Comparison of ENCODE assay signal across 21 cellular contexts in genomic region chr20:46282669-46283068, GRCh38. TPM values are rescaled to one million over a fixed set of nuclear protein-coding genes. Genes with fewer than 3 reads are reported as not detected.
DNase-seq lines count a peak whose midpoint lies in the region; ATAC-seq, FAIRE-seq and TF ChIP-seq lines count a peak whose summit lies in the region.
"Had no signal": no experiment of that assay in that cellular context is flagged by ENCODE, and none has a peak within 500 bp of the region (broad histone marks: within the 10 kb centered on the region; RNA-seq: fewer than 3 reads in every experiment).

No MANE protein-coding gene starts in this region.

- H3K9me3 Mint-ChIP-seq in activated T-helper 1 cell treated with anti-CD3 and anti-CD28 coated beads, Interleukin-12 subunit alpha, Interleukin-12 subunit beta, Interleukin-2, Interleukin-4 antibody, amounts not matched to agents 30 ng/mL and 10 ng/mL and 1 ng/mL, durations not matched to agents 14 hours and 24 hours and 36 hours: no peaks in the 10 kb centered on the region
- H3K9me3 Mint-ChIP-seq: IgD-negative memory B cell; T-helper 1 cell treated with Interleukin-12 subunit alpha and Interleukin-12 subunit beta and Interleukin-4 antibody, amounts not matched to agents 30 μg/mL and 1 μg/mL, for 36 hours had no signal

- H3K9me2 ChIP-seq in Karpas-422 (replicated peaks; ENCODE audit: insufficient read depth, low read length): no peaks in the 10 kb centered on the region

- in situ Hi-C loops in G401 (cut with HindIII; ENCODE audit: low sequenced_read_pairs): no loop called here

- no peak overlapping the region for H3K27ac Mint-ChIP-seq in activated T-helper 1 cell treated with anti-CD3 and anti-CD28 coated beads, Interleukin-12 subunit alpha, Interleukin-12 subunit beta, Interleukin-2, Interleukin-4 antibody, amounts not matched to agents 30 ng/mL and 10 ng/mL and 1 ng/mL, durations not matched to agents 14 hours and 24 hours and 36 hours
- H3K27ac Mint-ChIP-seq: IgD-negative memory B cell; T-helper 1 cell treated with Interleukin-12 subunit alpha and Interleukin-12 subunit beta and Interleukin-4 antibody, amounts not matched to agents 30 μg/mL and 1 μg/mL, for 36 hours had no signal

- H3K9ac ChIP-seq in Karpas-422 (ENCODE audit: low read length): no peak overlapping the region
- no peak overlapping the region for H3K9ac ChIP-seq in kidney (ENCODE audit: low read length in 2 of 2)

- no peaks in the 10 kb centered on the region for H3K27me3 ChIP-seq in Karpas-422 (ENCODE audit: low read length)
- H3K27me3 ChIP-seq: BE2C, Peyer's patch had no signal

- no peak for FAIRE-seq in kidney (lab: Jason Lieb, UNC)

- H3K4me3 ChIP-seq in Karpas-422 (ENCODE audit: low read length) (no peak overlapping the region), kidney (ENCODE audit: low read length in 2 of 2) (no peak overlapping the region)
- H3K4me3 ChIP-seq: HAP-1, Peyer's patch had no signal

- peaks cover 36% of the 10 kb centered on the region for H3K4me1 ChIP-seq in Karpas-422 (ENCODE audit: low read length)
- no peaks in the 10 kb centered on the region for H3K4me1 ChIP-seq in kidney (ENCODE audit: control insufficient read depth in 1 of 2, insufficient read depth in 1 of 2, low read depth in 1 of 2, low read length in 2 of 2)
- H3K4me1 ChIP-seq: BE2C, HAP-1, Peyer's patch had no signal

- H4K20me1 ChIP-seq in Karpas-422 (ENCODE audit: insufficient read depth, low read depth, low read length): peaks cover 9% of the 10 kb centered on the region; the same call in 1 of the 2 replicates

- H3K36me3 ChIP-seq in Karpas-422 (ENCODE audit: insufficient read depth, low read length) (no peaks in the 10 kb centered on the region), kidney (ENCODE audit: control insufficient read depth in 1 of 2, insufficient read depth in 2 of 2, low read length in 2 of 2) (no peaks in the 10 kb centered on the region)
- H3K36me3 ChIP-seq: BE2C, HAP-1, Peyer's patch had no signal

- no peaks in the 10 kb centered on the region for H3K9me3 ChIP-seq in Karpas-422 (ENCODE audit: low read length)
- no peaks in the 10 kb centered on the region for H3K9me3 ChIP-seq in kidney (ENCODE audit: control insufficient read depth in 1 of 2, low read length in 2 of 2)
- H3K9me3 ChIP-seq: BE2C, HAP-1, Peyer's patch had no signal

- no peak for ATAC-seq in HG03460 (IDR thresholded peaks at IDR 0.05; ENCODE audit: unreplicated experiment)

- no peak for TF ChIP-seq CTCF in kidney (IDR thresholded peaks at IDR 0.05; ENCODE audit: borderline replicate concordance, extremely low read depth, insufficient read depth)

- intact Hi-C loops in kidney (cut with DNase I): no loop called here
- intact Hi-C loops in activated T-helper 1 cell treated with anti-CD3 and anti-CD28 coated beads, Interleukin-12 subunit alpha, Interleukin-12 subunit beta, Interleukin-2, Interleukin-4 antibody, amounts not matched to agents 30 ng/mL and 10 ng/mL and 1 ng/mL, durations not matched to agents 14 hours and 24 hours and 36 hours (cut with micrococcal nuclease): no loop called here

- DNase-seq in G401 (ENCODE audit: low spot score): peak; percentile 35
- no peak for DNase-seq in Karpas-422
- peak; percentile 99 for DNase-seq in NCI-H82 (lab: John Stamatoyannopoulos, UW)
- peak; percentile 8 for DNase-seq in kidney
- DNase-seq in superior temporal gyrus (ENCODE audit: extremely low spot score): no peak
- DNase-seq in activated T-helper 1 cell treated with anti-CD3 and anti-CD28 coated beads, Interleukin-12 subunit alpha, Interleukin-12 subunit beta, Interleukin-2, Interleukin-4 antibody, amounts not matched to agents 30 ng/mL and 10 ng/mL and 1 ng/mL, durations not matched to agents 14 hours and 24 hours and 36 hours (ENCODE audit: low spot score): no peak
- DNase-seq: BE2C, DMS79, NCI-H2029 treated with DMSO at 0.1 percent for 48 hours, NCI-H2171, NCI-H446, NCI-H748 treated with DMSO at 0.1 percent for 48 hours, Peyer's patch had no signal

- H3K27ac ChIP-seq in Karpas-422 (ENCODE audit: low read length): peak overlapping the region; percentile 44
- no peak overlapping the region for H3K27ac ChIP-seq in kidney (ENCODE audit: low read depth in 2 of 2, low read length in 2 of 2)
- H3K27ac ChIP-seq: Peyer's patch had no signal

- peak overlapping the region; percentile 26 for H3K4me2 ChIP-seq in Karpas-422 (ENCODE audit: low read depth, low read length, poor library complexity, severe bottlenecking)

- no peaks in the 10 kb centered on the region for H3K36me3 Mint-ChIP-seq in activated T-helper 1 cell treated with anti-CD3 and anti-CD28 coated beads, Interleukin-12 subunit alpha, Interleukin-12 subunit beta, Interleukin-2, Interleukin-4 antibody, amounts not matched to agents 30 ng/mL and 10 ng/mL and 1 ng/mL, durations not matched to agents 14 hours and 24 hours and 36 hours (ENCODE audit: low read depth)
- H3K36me3 Mint-ChIP-seq: IgD-negative memory B cell had no signal

- no peaks in the 10 kb centered on the region for H3K4me1 Mint-ChIP-seq in activated T-helper 1 cell treated with anti-CD3 and anti-CD28 coated beads, Interleukin-12 subunit alpha, Interleukin-12 subunit beta, Interleukin-2, Interleukin-4 antibody, amounts not matched to agents 30 ng/mL and 10 ng/mL and 1 ng/mL, durations not matched to agents 14 hours and 24 hours and 36 hours (ENCODE audit: low read depth)
- H3K4me1 Mint-ChIP-seq: IgD-negative memory B cell had no signal

- peaks cover 15% of the 10 kb centered on the region; the same call in 1 of the 2 replicates for H3K79me2 ChIP-seq in Karpas-422 (ENCODE audit: low read length)

- no peak overlapping the region for H3K4me3 Mint-ChIP-seq in activated T-helper 1 cell treated with anti-CD3 and anti-CD28 coated beads, Interleukin-12 subunit alpha, Interleukin-12 subunit beta, Interleukin-2, Interleukin-4 antibody, amounts not matched to agents 30 ng/mL and 10 ng/mL and 1 ng/mL, durations not matched to agents 14 hours and 24 hours and 36 hours
- H3K4me3 Mint-ChIP-seq: IgD-negative memory B cell; T-helper 1 cell treated with Interleukin-12 subunit alpha and Interleukin-12 subunit beta and Interleukin-4 antibody, amounts not matched to agents 30 μg/mL and 1 μg/mL, for 36 hours had no signal

- H2AFZ ChIP-seq in Karpas-422 (ENCODE audit: low read length): no peak overlapping the region

- H3K27me3 Mint-ChIP-seq in activated T-helper 1 cell treated with anti-CD3 and anti-CD28 coated beads, Interleukin-12 subunit alpha, Interleukin-12 subunit beta, Interleukin-2, Interleukin-4 antibody, amounts not matched to agents 30 ng/mL and 10 ng/mL and 1 ng/mL, durations not matched to agents 14 hours and 24 hours and 36 hours (ENCODE audit: insufficient read depth): peaks cover 3% of the 10 kb centered on the region

RNA-seq across cellular contexts. Expression of gene CDH22, which starts 25.6 kb away (rescaled TPM):
- total RNA-seq in G401 (2014; rRNA removed; shearing (Covaris generic)): not detected in 2 replicates
- total RNA-seq in Karpas-422 (2014; rRNA removed; shearing (Covaris generic); ENCODE audit: low replicate concordance): 5.5 and 6.4 TPM in 2 replicates
- 1.6 TPM for total RNA-seq in kidney
- 0.19 TPM for polyA plus RNA-seq in kidney (ENCODE audit: insufficient read depth, low read depth, low replicate concordance)
- total RNA-seq in activated T-helper 1 cell treated with anti-CD3 and anti-CD28 coated beads, Interleukin-12 subunit alpha, Interleukin-12 subunit beta, Interleukin-2, Interleukin-4 antibody, amounts not matched to agents 30 ng/mL and 10 ng/mL and 1 ng/mL, durations not matched to agents 14 hours and 24 hours and 36 hours: not detected in 2 replicates
- total RNA-seq: A673, M059J, OCI-LY7, Peyer's patch, SK-MEL-5 had no signal
- polyA plus RNA-seq: IgD-negative memory B cell had no signal

Comparison
In these comparisons a context has a peak if more than half of its experiments do, and no peak if none do; other contexts are left out.
1. DNase-seq: peak in G401 (single experiment), NCI-H82 (single experiment) and kidney (single experiment); none in Karpas-422 (single experiment), superior temporal gyrus (single experiment) and activated T-helper 1 cell treated with anti-CD3 and anti-CD28 coated beads, Interleukin-12 subunit alpha, Interleukin-12 subunit beta, Interleukin-2, Interleukin-4 antibody, amounts not matched to agents 30 ng/mL and 10 ng/mL and 1 ng/mL, durations not matched to agents 14 hours and 24 hours and 36 hours (single experiment).